10 cellular contexts compared by ENCODE assay signal in genomic region chr3:39149498-39150169, GRCh38. TPM values are rescaled to one million over a fixed set of nuclear protein-coding genes. Genes with fewer than 3 reads are reported as not detected.
DNase-seq lines count a peak whose midpoint lies in the region; ATAC-seq and TF ChIP-seq lines count a peak whose summit lies in the region.
"Had no signal": no experiment of that assay in that cellular context is flagged by ENCODE, and none has a peak within 500 bp of the region (broad histone marks: within the 10 kb centered on the region; RNA-seq: fewer than 3 reads in every experiment).

No MANE protein-coding gene starts in this region.

- H4K20me1 ChIP-seq in OCI-LY7 (ENCODE audit: insufficient read depth, low read length): 0 out of 2 replicates have a peak, but pooled peaks cover 6% of the 10 kb centered on the region

- H3K36me3 ChIP-seq in Caco-2 (ENCODE audit: control insufficient read depth, insufficient read depth, low read length) (no peaks in the 10 kb centered on the region), OCI-LY7 (ENCODE audit: insufficient read depth, low read length) (peaks cover 19% of the 10 kb centered on the region), endocrine pancreas (ENCODE audit: control insufficient read depth, insufficient read depth, low read length) (peaks cover 18% of the 10 kb centered on the region), rectal smooth muscle tissue (ENCODE audit: control insufficient read depth, insufficient read depth, low read length) (no peaks in the 10 kb centered on the region)

- POLR2A ChIA-PET in Caco-2 (lab: Charles Lee): interaction anchor here (1.1 kb wide), 1 partner anchor 28 kb away, joined by 3 read pairs; no protein-coding TSS in a partner anchor
- POLR2A ChIA-PET in OCI-LY7 (lab: Charles Lee): interaction anchor here (0.6 to 2.1 kb wide), 17 partner anchors 9 to 1173 kb away, joined by 3 to 7 read pairs (median 3); partner anchors contain the start of genes GORASP1 and TTC21A

- no peaks in the 10 kb centered on the region for H3K9me3 Mint-ChIP-seq in Caco-2 (ENCODE audit: unreplicated experiment)

- no peak overlapping the region for H2AFZ ChIP-seq in OCI-LY7 (ENCODE audit: low read length)

- H3K4me1 ChIP-seq in Caco-2 (peaks cover 62% of the 10 kb centered on the region), OCI-LY7 (ENCODE audit: insufficient read depth, low read length, poor library complexity, severe bottlenecking) (peaks cover 70% of the 10 kb centered on the region), endocrine pancreas (ENCODE audit: control insufficient read depth, insufficient read depth, low read length) (peaks cover 17% of the 10 kb centered on the region), rectal smooth muscle tissue (ENCODE audit: control insufficient read depth, insufficient read depth, low read length) (peaks cover 65% of the 10 kb centered on the region)

- H3K27ac Mint-ChIP-seq in Caco-2 (ENCODE audit: unreplicated experiment): peak overlapping the region; percentile 96

- peaks cover 80% of the 10 kb centered on the region for H3K36me3 Mint-ChIP-seq in Caco-2 (ENCODE audit: insufficient read depth, unreplicated experiment)

- intact Hi-C loops in Caco-2 (cut with micrococcal nuclease; ENCODE audit: unreplicated experiment): no loop called here
- intact Hi-C loops in OCI-LY7 (cut with micrococcal nuclease; ENCODE audit: unreplicated experiment): loop anchor here (5.0 kb wide), 1 partner anchor 62 kb away; no protein-coding TSS in a partner anchor

- no peak for TF ChIP-seq CTCF in Caco-2 (IDR thresholded peaks at IDR 0.05; ENCODE audit: insufficient read depth in 1 of 2, low read depth in 1 of 2, low read length in 1 of 2, severe bottlenecking in 1 of 2, unreplicated experiment in 1 of 2)
- TF ChIP-seq CTCF in OCI-LY7 (conservative IDR thresholded peaks at IDR 0.05; ENCODE audit: low read length): no peak

- peak overlapping the region; percentile 92 for H3K4me2 ChIP-seq in OCI-LY7 (ENCODE audit: low read length)

- DNase-seq in Caco-2 (no peak), OCI-LY7 (ENCODE audit: low spot score) (no peak), NCI-H1092 (lab: John Stamatoyannopoulos, UW) (no peak), DMS153 treated with DMSO at 0.1 percent for 48 hours (lab: John Stamatoyannopoulos, UW; ENCODE audit: unreplicated experiment) (no peak)
- DNase-seq: activated CD4-positive, alpha-beta T cell treated with anti-CD3 and anti-CD28 coated beads, Interleukin-2, amount 50 U/mL, for 1 hour; NCI-H2029 had no signal

- peaks cover 71% of the 10 kb centered on the region for H3K79me2 ChIP-seq in OCI-LY7 (ENCODE audit: insufficient read depth, low read depth, low read length)

- H3K9ac ChIP-seq in endocrine pancreas (ENCODE audit: control insufficient read depth, insufficient read depth, low read length): peak overlapping the region; percentile 51
- no peak overlapping the region for H3K9ac ChIP-seq in rectal smooth muscle tissue (ENCODE audit: low read length)

- H3K4me1 Mint-ChIP-seq in Caco-2 (ENCODE audit: low read depth, unreplicated experiment): peaks cover 64% of the 10 kb centered on the region

- no peaks in the 10 kb centered on the region for H3K27me3 Mint-ChIP-seq in Caco-2 (ENCODE audit: insufficient read depth, unreplicated experiment)

- no peak for ATAC-seq in HG03442 (IDR thresholded peaks at IDR 0.05; ENCODE audit: unreplicated experiment)
- no peak for ATAC-seq in HG02852 (IDR thresholded peaks at IDR 0.05; ENCODE audit: unreplicated experiment)

- H3K4me3 Mint-ChIP-seq in Caco-2 (ENCODE audit: unreplicated experiment): no peak overlapping the region

- no TSS peak for BruUV-seq in Caco-2 (replicated peaks; lab: Mats Ljungman, UMichigan)
- no TSS peak for BruUV-seq in OCI-LY7 (replicated peaks; lab: Mats Ljungman, UMichigan)

- CTCF ChIA-PET in Caco-2 (lab: Charles Lee): interaction anchor here (0.9 kb wide), 1 partner anchor 42 kb away, joined by 3 read pairs; the partner anchor contains the start of genes GORASP1 and TTC21A
- CTCF ChIA-PET in OCI-LY7 (lab: Charles Lee; ENCODE audit: unreplicated experiment): interaction anchor here (0.6 to 1.3 kb wide), 4 partner anchors 23 to 139 kb away, joined by 3 to 5 read pairs (median 4); no protein-coding TSS in a partner anchor

- no peaks in the 10 kb centered on the region for H3K9me2 ChIP-seq in OCI-LY7 (ENCODE audit: insufficient read depth, low read length)

- H3K9me3 ChIP-seq in Caco-2 (no peaks in the 10 kb centered on the region), OCI-LY7 (ENCODE audit: low read length) (no peaks in the 10 kb centered on the region), endocrine pancreas (ENCODE audit: control insufficient read depth, low read length) (no peaks in the 10 kb centered on the region)

- H3K4me3 ChIP-seq in Caco-2 (ENCODE audit: low read depth, low read length) (no peak overlapping the region), OCI-LY7 (ENCODE audit: low read depth, low read length, poor library complexity, severe bottlenecking) (peak overlapping the region; percentile 79), endocrine pancreas (ENCODE audit: control insufficient read depth, insufficient read depth, low read length) (peak overlapping the region; percentile 81), rectal smooth muscle tissue (ENCODE audit: low read length) (peak overlapping the region; percentile 96)

- H3K27me3 ChIP-seq in Caco-2 (replicated peaks; ENCODE audit: control insufficient read depth, insufficient read depth, low read length) (no peaks in the 10 kb centered on the region), endocrine pancreas (ENCODE audit: control insufficient read depth, insufficient read depth, low read length) (no peaks in the 10 kb centered on the region), rectal smooth muscle tissue (ENCODE audit: control insufficient read depth, insufficient read depth, low read length) (no peaks in the 10 kb centered on the region)

- H3K27ac ChIP-seq in OCI-LY7 (ENCODE audit: low read depth, low read length, poor library complexity, severe bottlenecking) (peak overlapping the region; percentile 90), rectal smooth muscle tissue (ENCODE audit: low read depth, low read length) (peak overlapping the region; percentile 96)

RNA-seq across cellular contexts. Expression of gene CSRNP1, which starts 3.8 kb away (rescaled TPM):
- total RNA-seq in Caco-2 (2022) (12.6 and 13.5 TPM in 2 replicates), OCI-LY7 (2022) (9.4 and 9.7 TPM in 2 replicates)
- 9.5 and 10.5 TPM in 2 replicates for total RNA-seq in OCI-LY7 (2014; rRNA removed; shearing (Covaris generic))

RNA-seq across cellular contexts. Expression of gene TTC21A, which starts 42.2 kb away (rescaled TPM):
- total RNA-seq in Caco-2 (2022): 4.0 and 6.9 TPM in 2 replicates
- 10.5 and 12.8 TPM in 2 replicates for total RNA-seq in OCI-LY7 (2014; rRNA removed; shearing (Covaris generic))
- total RNA-seq in OCI-LY7 (2022): 27.1 and 32.3 TPM in 2 replicates

RNA-seq across cellular contexts. Expression of gene GORASP1, which starts 42.2 kb away (rescaled TPM):
- total RNA-seq in Caco-2 (2022) (42.2 and 43.6 TPM in 2 replicates), OCI-LY7 (2022) (51.5 and 57.9 TPM in 2 replicates)
- total RNA-seq in OCI-LY7 (2014; rRNA removed; shearing (Covaris generic)): 44.8 and 59.9 TPM in 2 replicates

RNA-seq across cellular contexts. Expression of gene XIRP1, which starts 42.8 kb away (rescaled TPM):
- total RNA-seq in Caco-2 (2022) (0.14 TPM in 1 of 2 replicates, not detected in the other), OCI-LY7 (2022) (not detected in 2 replicates)
- total RNA-seq in OCI-LY7 (2014; rRNA removed; shearing (Covaris generic)): not detected in 2 replicates
